Comparison of ENCODE assay signal across 8 cellular contexts in the genomic region with DNA sequence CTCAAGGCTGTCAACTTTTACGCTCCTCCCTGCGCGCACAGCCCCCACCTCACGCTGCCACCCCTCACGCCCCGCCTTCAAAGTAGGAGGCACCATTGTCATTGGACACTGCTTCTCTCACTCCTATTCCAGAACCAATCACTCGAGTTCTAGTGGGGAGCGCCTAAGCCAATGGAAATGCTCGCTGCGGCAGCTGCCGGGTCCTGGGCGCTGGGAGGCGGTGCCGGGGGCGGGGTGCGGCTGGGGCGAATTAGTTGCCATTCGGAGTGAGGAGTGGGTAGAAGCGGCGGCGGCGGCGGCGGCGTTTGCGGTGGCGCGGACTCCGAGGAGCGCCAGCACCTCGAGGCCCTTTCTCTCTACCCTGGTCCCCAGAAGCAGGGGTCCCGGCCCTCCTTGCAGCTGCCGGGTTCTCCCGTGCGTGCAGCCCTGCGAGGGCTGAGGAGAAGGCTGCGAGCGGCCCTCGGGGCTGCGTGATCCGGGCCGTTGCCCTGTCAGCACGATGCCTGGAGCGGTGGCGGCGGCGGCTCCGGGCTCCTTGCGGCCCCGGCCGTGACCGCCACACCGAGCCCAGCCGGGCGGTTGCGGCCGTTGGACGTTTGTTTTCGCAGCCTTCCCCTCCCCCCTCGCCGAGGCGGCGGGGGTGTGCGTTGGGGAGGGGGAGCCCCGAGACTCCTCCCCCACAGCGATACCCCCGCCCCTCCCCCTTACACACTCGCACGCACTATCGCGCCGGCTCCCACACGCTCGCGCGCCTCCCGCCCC. TPM values are rescaled to one million over a fixed set of nuclear protein-coding genes. Genes with fewer than 3 reads are reported as not detected.
DNase-seq lines count a peak whose midpoint lies in the region; ATAC-seq lines count a peak whose summit lies in the region.

GLCCI1 (plus strand) TSS at position 253 of the 762 bp plus-strand sequence. CDS start 555 bp downstream, outside the sequence.

- peaks cover 3 to 17% of the 10 kb centered on the region in 2 donors for H3K4me1 Mint-ChIP-seq in effector memory CD8-positive, alpha-beta T cell (ENCODE audit: low read depth in 2 of 2)
- H3K4me1 Mint-ChIP-seq in memory B cell, result peaks cover 8% of the 10 kb centered on the region

- no peaks in the 10 kb centered on the region for H3K27me3 Mint-ChIP-seq in effector memory CD8-positive, alpha-beta T cell
- no peaks in the 10 kb centered on the region for H3K27me3 Mint-ChIP-seq in memory B cell

- H3K9me3 Mint-ChIP-seq in effector memory CD8-positive, alpha-beta T cell, result no peaks in the 10 kb centered on the region
- no peaks in the 10 kb centered on the region for H3K9me3 Mint-ChIP-seq in memory B cell

- H3K27ac Mint-ChIP-seq in effector memory CD8-positive, alpha-beta T cell, result peak within 1 kb of the TSS; percentile 22 to 70
- peak within 1 kb of the TSS; percentile 71 for H3K27ac Mint-ChIP-seq in memory B cell

- H3K4me3 Mint-ChIP-seq in effector memory CD8-positive, alpha-beta T cell, result peak within 1 kb of the TSS in 1 of 2 donors; percentile 73
- H3K4me3 Mint-ChIP-seq in memory B cell, result peak within 1 kb of the TSS; percentile 88

- DNase-seq in COLO668 (lab: John Stamatoyannopoulos, UW; ENCODE audit: unreplicated experiment), result peak; percentile 99
- peak; percentile 93 for DNase-seq in HT1080 (ENCODE audit: low read depth)
- DNase-seq in NOMO-1 treated with DMSO at 0.1 percent for 48 hours (lab: John Stamatoyannopoulos, UW; ENCODE audit: unreplicated experiment), result peak; percentile 97
- peak; percentile 93 for DNase-seq in activated CD8-positive, alpha-beta memory T cell treated with anti-CD3 and anti-CD28 coated beads for 4 hours (ENCODE audit: low read depth in 2 of 2)
- DNase-seq in effector memory CD8-positive, alpha-beta T cell, result peak; percentile 94 to 96 (median 96)
- peak; percentile 94 to 95 for DNase-seq in memory B cell (ENCODE audit: low spot score in 2 of 2)
- peak; percentile 90 for DNase-seq in stimulated activated CD8-positive, alpha-beta memory T cell treated with anti-CD3 and anti-CD28 coated beads, Interleukin-12 subunit alpha, Interleukin-12 subunit beta, amount 100 ng/mL, for 24 hours (ENCODE audit: extremely low read depth)

- H3K36me3 Mint-ChIP-seq in effector memory CD8-positive, alpha-beta T cell (ENCODE audit: insufficient read depth), result peaks cover 17% of the 10 kb centered on the region
- no peaks in the 10 kb centered on the region for H3K36me3 Mint-ChIP-seq in memory B cell

- ATAC-seq in GM21360 (IDR thresholded peaks at IDR 0.05; ENCODE audit: unreplicated experiment) (peak; percentile 76), memory B cell (ENCODE audit: low read depth) (peak; percentile 83)
- peak; percentile 81 for ATAC-seq in effector memory CD8-positive, alpha-beta T cell (replicated peaks)

RNA-seq across cellular contexts. Expression of gene GLCCI1, which starts in this region (rescaled TPM):
- 1.6 and 4.1 TPM in 2 replicates for total RNA-seq in HT1080 (2014; rRNA removed; shearing (Covaris generic))
- polyA plus RNA-seq in HT1080 (2015; cell fraction: cytosol; rRNA removed), result 2.7 and 3.5 TPM in 2 replicates
- polyA plus RNA-seq in HT1080 (2015; cell fraction: nucleus; rRNA removed), result 7.9 and 9.9 TPM in 2 replicates

Comparison
In these comparisons a context has a peak if more than half of its experiments do, and no peak if none do; other contexts are left out.
1. Peak in every context shown above with its lines: DNase-seq and ATAC-seq.